ENCODE assay signal across 15 cellular contexts in genomic region chr10:35274511-35275060, GRCh38.
"Had no signal": no experiment of that assay in that cellular context is flagged by ENCODE, and none has a peak within 500 bp of the region (broad histone marks: within the 10 kb centered on the region; RNA-seq: fewer than 3 reads in every experiment).

No MANE protein-coding gene starts in this region.

- ATAC-seq: activated CD4-positive, CD25-positive, alpha-beta regulatory T cell treated with anti-CD3 and anti-CD28 coated beads, Interleukin-2, amount 50 U/mL, for 24 hours; natural killer cell; pancreas; right lobe of liver; stimulated activated effector memory CD8-positive, alpha-beta T cell treated with anti-CD3 and anti-CD28 coated beads, Interleukin-12 subunit alpha, Interleukin-12 subunit beta, amount 100 ng/mL, for 72 hours; upper lobe of right lung had no signal

- H3K27me3 Mint-ChIP-seq: activated CD4-positive, alpha-beta T cell treated with anti-CD3 and anti-CD28 coated beads, Interleukin-2, amount 10 ng/mL, durations not matched to agents 7 days and 5 days; activated naive CD8-positive, alpha-beta T cell had no signal

- H3K36me3 Mint-ChIP-seq: natural killer cell; stimulated activated effector memory CD8-positive, alpha-beta T cell treated with anti-CD3 and anti-CD28 coated beads, Interleukin-12 subunit alpha, Interleukin-12 subunit beta, amount 100 ng/mL, for 72 hours had no signal

- H3K27ac Mint-ChIP-seq: activated CD4-positive, alpha-beta T cell treated with anti-CD3 and anti-CD28 coated beads, Interleukin-2, amount 10 ng/mL, durations not matched to agents 7 days and 5 days; activated naive CD8-positive, alpha-beta T cell; natural killer cell; stimulated activated effector memory CD8-positive, alpha-beta T cell treated with anti-CD3 and anti-CD28 coated beads, Interleukin-12 subunit alpha, Interleukin-12 subunit beta, amount 100 ng/mL, for 72 hours had no signal

- DNase-seq: activated CD4-positive, alpha-beta T cell treated with anti-CD3 and anti-CD28 coated beads, Interleukin-2, amount 10 ng/mL, durations not matched to agents 7 days and 5 days; activated gamma-delta T cell treated with Interleukin-2 at 50 U/mL for 16 hours; dermis blood vessel endothelial cell; effector memory CD4-positive, alpha-beta T cell; esophagus squamous epithelium; mesendoderm; natural killer cell; pancreas; right lobe of liver; stimulated activated CD4-positive, alpha-beta T cell treated with anti-CD3 and anti-CD28 coated beads, Interleukin-4, amount 100 ng/mL, for 1 hour; T-helper 1 cell; upper lobe of right lung had no signal

- H3K4me1 Mint-ChIP-seq: natural killer cell had no signal

- H3K4me3 Mint-ChIP-seq: activated CD4-positive, alpha-beta T cell treated with anti-CD3 and anti-CD28 coated beads, Interleukin-2, amount 10 ng/mL, durations not matched to agents 7 days and 5 days; activated naive CD8-positive, alpha-beta T cell; natural killer cell; stimulated activated effector memory CD8-positive, alpha-beta T cell treated with anti-CD3 and anti-CD28 coated beads, Interleukin-12 subunit alpha, Interleukin-12 subunit beta, amount 100 ng/mL, for 72 hours had no signal
